3 cellular contexts compared by ENCODE assay signal in genomic region chr1:39777896-39778295, GRCh38. TPM values are rescaled to one million over a fixed set of nuclear protein-coding genes. Genes with fewer than 3 reads are reported as not detected.
"Had no signal": no experiment of that assay in that cellular context is flagged by ENCODE, and none has a peak within 500 bp of the region (broad histone marks: within the 10 kb centered on the region; RNA-seq: fewer than 3 reads in every experiment).

No MANE protein-coding gene starts in this region.

RNA-seq across cellular contexts. Expression of gene OXCT2, which starts 6.7 kb away (rescaled TPM):
- total RNA-seq: activated CD4-positive, alpha-beta T cell treated with anti-CD3 and anti-CD28 coated beads, Interleukin-2, amount 10 ng/mL, durations not matched to agents 7 days and 5 days; ascending aorta; T-helper 1 cell treated with Interleukin-12 subunit alpha and Interleukin-12 subunit beta and Interleukin-4 antibody, amounts not matched to agents 30 ng/mL and 1 ng/mL, for 36 hours had no signal

RNA-seq across cellular contexts. Expression of gene BMP8B, which starts 10.8 kb away (rescaled TPM):
- total RNA-seq: ascending aorta had no signal
